In genomic region chr9:68704804-68705635, GRCh38 we compare ENCODE assay signal across 1 cellular context.
TF ChIP-seq lines count a peak whose summit lies in the region.

PIP5K1B (plus strand) TSS chr9:68705240; CDS start chr9:68822615, 117,375 bp downstream.

TF ChIP-seq in HepG2, 621 proteins besides CTCF, POLR2A, EP300 and RAD21 (continued from another document and continues in another):
- TF ChIP-seq, protein P1, sequence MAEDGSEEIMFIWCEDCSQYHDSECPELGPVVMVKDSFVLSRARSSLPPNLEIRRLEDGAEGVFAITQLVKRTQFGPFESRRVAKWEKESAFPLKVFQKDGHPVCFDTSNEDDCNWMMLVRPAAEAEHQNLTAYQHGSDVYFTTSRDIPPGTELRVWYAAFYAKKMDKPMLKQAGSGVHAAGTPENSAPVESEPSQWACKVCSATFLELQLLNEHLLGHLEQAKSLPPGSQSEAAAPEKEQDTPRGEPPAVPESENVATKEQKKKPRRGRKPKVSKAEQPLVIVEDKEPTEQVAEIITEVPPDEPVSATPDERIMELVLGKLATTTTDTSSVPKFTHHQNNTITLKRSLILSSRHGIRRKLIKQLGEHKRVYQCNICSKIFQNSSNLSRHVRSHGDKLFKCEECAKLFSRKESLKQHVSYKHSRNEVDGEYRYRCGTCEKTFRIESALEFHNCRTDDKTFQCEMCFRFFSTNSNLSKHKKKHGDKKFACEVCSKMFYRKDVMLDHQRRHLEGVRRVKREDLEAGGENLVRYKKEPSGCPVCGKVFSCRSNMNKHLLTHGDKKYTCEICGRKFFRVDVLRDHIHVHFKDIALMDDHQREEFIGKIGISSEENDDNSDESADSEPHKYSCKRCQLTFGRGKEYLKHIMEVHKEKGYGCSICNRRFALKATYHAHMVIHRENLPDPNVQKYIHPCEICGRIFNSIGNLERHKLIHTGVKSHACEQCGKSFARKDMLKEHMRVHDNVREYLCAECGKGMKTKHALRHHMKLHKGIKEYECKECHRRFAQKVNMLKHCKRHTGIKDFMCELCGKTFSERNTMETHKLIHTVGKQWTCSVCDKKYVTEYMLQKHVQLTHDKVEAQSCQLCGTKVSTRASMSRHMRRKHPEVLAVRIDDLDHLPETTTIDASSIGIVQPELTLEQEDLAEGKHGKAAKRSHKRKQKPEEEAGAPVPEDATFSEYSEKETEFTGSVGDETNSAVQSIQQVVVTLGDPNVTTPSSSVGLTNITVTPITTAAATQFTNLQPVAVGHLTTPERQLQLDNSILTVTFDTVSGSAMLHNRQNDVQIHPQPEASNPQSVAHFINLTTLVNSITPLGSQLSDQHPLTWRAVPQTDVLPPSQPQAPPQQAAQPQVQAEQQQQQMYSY (CRISPR knock-in tag; IDR thresholded peaks at IDR 0.05), result 0 out of 2 replicates have a peak, but pooled peaks have one; percentile 19
- TF ChIP-seq, protein P2, sequence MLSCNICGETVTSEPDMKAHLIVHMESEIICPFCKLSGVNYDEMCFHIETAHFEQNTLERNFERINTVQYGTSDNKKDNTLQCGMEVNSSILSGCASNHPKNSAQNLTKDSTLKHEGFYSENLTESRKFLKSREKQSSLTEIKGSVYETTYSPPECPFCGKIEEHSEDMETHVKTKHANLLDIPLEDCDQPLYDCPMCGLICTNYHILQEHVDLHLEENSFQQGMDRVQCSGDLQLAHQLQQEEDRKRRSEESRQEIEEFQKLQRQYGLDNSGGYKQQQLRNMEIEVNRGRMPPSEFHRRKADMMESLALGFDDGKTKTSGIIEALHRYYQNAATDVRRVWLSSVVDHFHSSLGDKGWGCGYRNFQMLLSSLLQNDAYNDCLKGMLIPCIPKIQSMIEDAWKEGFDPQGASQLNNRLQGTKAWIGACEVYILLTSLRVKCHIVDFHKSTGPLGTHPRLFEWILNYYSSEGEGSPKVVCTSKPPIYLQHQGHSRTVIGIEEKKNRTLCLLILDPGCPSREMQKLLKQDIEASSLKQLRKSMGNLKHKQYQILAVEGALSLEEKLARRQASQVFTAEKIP (CRISPR knock-in tag; IDR thresholded peaks at IDR 0.05; ENCODE audit: borderline replicate concordance), result no peak
- TF ChIP-seq ZNF503 (CRISPR knock-in tag; IDR thresholded peaks at IDR 0.05) (0 out of 2 replicates have a peak, but pooled peaks have one; percentile 42), HNF4G (IDR thresholded peaks at IDR 0.05; ENCODE audit: borderline replicate concordance, low read depth, low read length) (no peak), HNF4G (CRISPR knock-in tag; IDR thresholded peaks at IDR 0.05; ENCODE audit: borderline replicate concordance, low read depth) (no peak), BCL6 (CRISPR knock-in tag; IDR thresholded peaks at IDR 0.05) (no peak; the same call in none of the 2 replicates), HOXA5 (CRISPR knock-in tag; IDR thresholded peaks at IDR 0.05) (peak; percentile 44; the same call in 1 of the 2 replicates), MTA3 (CRISPR knock-in tag; IDR thresholded peaks at IDR 0.05) (no peak), MXD1 (CRISPR knock-in tag; IDR thresholded peaks at IDR 0.05) (peak; percentile 44; the same call in 1 of the 2 replicates), CBX2 (IDR thresholded peaks at IDR 0.05; ENCODE audit: low read depth, low read length) (no peak), CBX2 (CRISPR knock-in tag; IDR thresholded peaks at IDR 0.05; ENCODE audit: low read depth) (no peak), WIZ (CRISPR knock-in tag; IDR thresholded peaks at IDR 0.05) (0 out of 2 replicates have a peak, but pooled peaks have one; percentile 48), POLR2AphosphoS5 (IDR thresholded peaks at IDR 0.05; ENCODE audit: low read depth, low read length) (peak; percentile 45; the same call in 1 of the 2 replicates), LRRFIP1 (CRISPR knock-in tag; conservative IDR thresholded peaks at IDR 0.05) (no peak), SOX5 (CRISPR knock-in tag; IDR thresholded peaks at IDR 0.05; ENCODE audit: borderline replicate concordance) (no peak), PHB2 (IDR thresholded peaks at IDR 0.05; ENCODE audit: partially characterized antibody) (no peak), NFKBIZ (CRISPR knock-in tag; IDR thresholded peaks at IDR 0.05) (no peak), MTERF4 (CRISPR knock-in tag; IDR thresholded peaks at IDR 0.05) (no peak; the same call in 1 of the 2 replicates), ZNF546 (CRISPR knock-in tag; conservative IDR thresholded peaks at IDR 0.05) (no peak), NRL (CRISPR knock-in tag; IDR thresholded peaks at IDR 0.05; ENCODE audit: borderline replicate concordance) (peak; percentile 58; the same call in 1 of the 2 replicates), ZHX2 (IDR thresholded peaks at IDR 0.05; ENCODE audit: low read depth) (no peak), ZHX2 (CRISPR knock-in tag; IDR thresholded peaks at IDR 0.05; ENCODE audit: borderline replicate concordance) (peak; percentile 51; the same call in 1 of the 2 replicates), SOX6 (IDR thresholded peaks at IDR 0.05) (no peak), SOX6 (CRISPR knock-in tag; IDR thresholded peaks at IDR 0.05) (no peak; the same call in 1 of the 2 replicates), ZNF451 (CRISPR knock-in tag; IDR thresholded peaks at IDR 0.05) (peak; percentile 41; the same call in 1 of the 2 replicates), HIVEP1 (CRISPR knock-in tag; IDR thresholded peaks at IDR 0.05) (no peak), SALL2 (CRISPR knock-in tag; IDR thresholded peaks at IDR 0.05) (peak; percentile 64), HNRNPUL1 (IDR thresholded peaks at IDR 0.05; ENCODE audit: low read depth, low read length) (no peak), ZFX (CRISPR knock-in tag; IDR thresholded peaks at IDR 0.05; ENCODE audit: low read depth) (peak; percentile 72), ZNF232 (CRISPR knock-in tag; IDR thresholded peaks at IDR 0.05; ENCODE audit: borderline replicate concordance) (peak; percentile 31; the same call in 1 of the 2 replicates)
- TF ChIP-seq, protein P3, sequence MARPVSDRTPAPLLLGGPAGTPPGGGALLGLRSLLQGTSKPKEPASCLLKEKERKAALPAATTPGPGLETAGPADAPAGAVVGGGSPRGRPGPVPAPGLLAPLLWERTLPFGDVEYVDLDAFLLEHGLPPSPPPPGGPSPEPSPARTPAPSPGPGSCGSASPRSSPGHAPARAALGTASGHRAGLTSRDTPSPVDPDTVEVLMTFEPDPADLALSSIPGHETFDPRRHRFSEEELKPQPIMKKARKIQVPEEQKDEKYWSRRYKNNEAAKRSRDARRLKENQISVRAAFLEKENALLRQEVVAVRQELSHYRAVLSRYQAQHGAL (CRISPR knock-in tag; IDR thresholded peaks at IDR 0.05; ENCODE audit: not compliant biosample characterization), result peak; percentile 31
- TF ChIP-seq, protein P4, sequence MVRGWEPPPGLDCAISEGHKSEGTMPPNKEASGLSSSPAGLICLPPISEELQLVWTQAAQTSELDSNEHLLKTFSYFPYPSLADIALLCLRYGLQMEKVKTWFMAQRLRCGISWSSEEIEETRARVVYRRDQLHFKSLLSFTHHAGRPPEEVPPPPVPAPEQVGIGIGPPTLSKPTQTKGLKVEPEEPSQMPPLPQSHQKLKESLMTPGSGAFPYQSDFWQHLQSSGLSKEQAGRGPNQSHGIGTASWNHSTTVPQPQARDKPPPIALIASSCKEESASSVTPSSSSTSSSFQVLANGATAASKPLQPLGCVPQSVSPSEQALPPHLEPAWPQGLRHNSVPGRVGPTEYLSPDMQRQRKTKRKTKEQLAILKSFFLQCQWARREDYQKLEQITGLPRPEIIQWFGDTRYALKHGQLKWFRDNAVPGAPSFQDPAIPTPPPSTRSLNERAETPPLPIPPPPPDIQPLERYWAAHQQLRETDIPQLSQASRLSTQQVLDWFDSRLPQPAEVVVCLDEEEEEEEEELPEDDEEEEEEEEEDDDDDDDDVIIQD (CRISPR knock-in tag; IDR thresholded peaks at IDR 0.05; ENCODE audit: low read depth), result no peak
- TF ChIP-seq, protein P5, sequence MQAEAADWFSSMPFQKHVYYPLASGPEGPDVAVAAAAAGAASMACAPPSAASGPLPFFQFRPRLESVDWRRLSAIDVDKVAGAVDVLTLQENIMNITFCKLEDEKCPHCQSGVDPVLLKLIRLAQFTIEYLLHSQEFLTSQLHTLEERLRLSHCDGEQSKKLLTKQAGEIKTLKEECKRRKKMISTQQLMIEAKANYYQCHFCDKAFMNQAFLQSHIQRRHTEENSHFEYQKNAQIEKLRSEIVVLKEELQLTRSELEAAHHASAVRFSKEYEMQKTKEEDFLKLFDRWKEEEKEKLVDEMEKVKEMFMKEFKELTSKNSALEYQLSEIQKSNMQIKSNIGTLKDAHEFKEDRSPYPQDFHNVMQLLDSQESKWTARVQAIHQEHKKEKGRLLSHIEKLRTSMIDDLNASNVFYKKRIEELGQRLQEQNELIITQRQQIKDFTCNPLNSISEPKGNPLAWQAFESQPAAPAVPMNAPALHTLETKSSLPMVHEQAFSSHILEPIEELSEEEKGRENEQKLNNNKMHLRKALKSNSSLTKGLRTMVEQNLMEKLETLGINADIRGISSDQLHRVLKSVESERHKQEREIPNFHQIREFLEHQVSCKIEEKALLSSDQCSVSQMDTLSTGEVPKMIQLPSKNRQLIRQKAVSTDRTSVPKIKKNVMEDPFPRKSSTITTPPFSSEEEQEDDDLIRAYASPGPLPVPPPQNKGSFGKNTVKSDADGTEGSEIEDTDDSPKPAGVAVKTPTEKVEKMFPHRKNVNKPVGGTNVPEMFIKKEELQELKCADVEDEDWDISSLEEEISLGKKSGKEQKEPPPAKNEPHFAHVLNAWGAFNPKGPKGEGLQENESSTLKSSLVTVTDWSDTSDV (CRISPR knock-in tag; IDR thresholded peaks at IDR 0.05), result no peak
